1 cellular context compared by ENCODE assay signal in genomic region chr6:136226027-136226673, GRCh38.
A peak's percentile ranks its signal among the peaks of the same experiment; 100 is the strongest.
TF ChIP-seq lines count a peak whose summit lies in the region.

No MANE protein-coding gene starts in this region.

TF ChIP-seq in K562, 482 proteins besides CTCF, POLR2A, EP300 and RAD21 (continued from another document and continues in another):
- TF ChIP-seq THAP12 (CRISPR knock-in tag; IDR thresholded peaks at IDR 0.05) = no peak
- 0 out of 2 replicates have a peak, but pooled peaks have one; percentile 5 for TF ChIP-seq HCFC1 (IDR thresholded peaks at IDR 0.05; ENCODE audit: low read depth, low read length)
- no peak for TF ChIP-seq ZKSCAN1 (IDR thresholded peaks at IDR 0.05; ENCODE audit: low read depth, low read length)
- no peak for TF ChIP-seq BRD4 (IDR thresholded peaks at IDR 0.05)
- no peak; the same call in 1 of the 2 replicates for TF ChIP-seq CC2D1A (IDR thresholded peaks at IDR 0.05)
- TF ChIP-seq ZNF766 (CRISPR knock-in tag; conservative IDR thresholded peaks at IDR 0.05) = no peak
- no peak for TF ChIP-seq KHSRP (IDR thresholded peaks at IDR 0.05)
- TF ChIP-seq PHF8 (IDR thresholded peaks at IDR 0.05; ENCODE audit: borderline replicate concordance, low read length) = no peak
- TF ChIP-seq ARID4B (CRISPR knock-in tag; IDR thresholded peaks at IDR 0.05) = no peak
- TF ChIP-seq MED1 (CRISPR knock-in tag; IDR thresholded peaks at IDR 0.05; ENCODE audit: borderline replicate concordance) = no peak
- no peak for TF ChIP-seq ZNF184 (CRISPR knock-in tag; IDR thresholded peaks at IDR 0.05)
- no peak for TF ChIP-seq ZNF197 (CRISPR knock-in tag; IDR thresholded peaks at IDR 0.05; ENCODE audit: low read depth)
- TF ChIP-seq SP2 (IDR thresholded peaks at IDR 0.05; ENCODE audit: extremely low read depth, low read depth, low read length, poor library complexity, severe bottlenecking) = no peak
- no peak for TF ChIP-seq XRCC5 (IDR thresholded peaks at IDR 0.05; ENCODE audit: low read depth, low read length)
- TF ChIP-seq LEF1 (IDR thresholded peaks at IDR 0.05) = no peak
- no peak for TF ChIP-seq ZNF12 (CRISPR knock-in tag; IDR thresholded peaks at IDR 0.05)
- TF ChIP-seq ZBTB26 (CRISPR knock-in tag; IDR thresholded peaks at IDR 0.05) = no peak
- no peak for TF ChIP-seq BRF2 (IDR thresholded peaks at IDR 0.05; ENCODE audit: borderline replicate concordance, insufficient read depth, insufficient read length)
- TF ChIP-seq ATF6 (CRISPR knock-in tag; IDR thresholded peaks at IDR 0.05) = peak; percentile 45; the same call in 1 of the 2 replicates
- no peak for TF ChIP-seq PRMT5 (CRISPR knock-in tag; IDR thresholded peaks at IDR 0.05)
- 0 out of 2 replicates have a peak, but pooled peaks have one; percentile 13 for TF ChIP-seq RB1 (IDR thresholded peaks at IDR 0.05; ENCODE audit: low read depth)
- peak in 1 of 2 experiments; percentile 26; a peak in 1 of 4 replicates for TF ChIP-seq TRIM24 (IDR thresholded peaks at IDR 0.05)
- TF ChIP-seq ZNF696 (CRISPR knock-in tag; conservative IDR thresholded peaks at IDR 0.05) = no peak
- TF ChIP-seq PTRF (tag; IDR thresholded peaks at IDR 0.05) = no peak
- no peak for TF ChIP-seq TGIF2 (CRISPR knock-in tag; IDR thresholded peaks at IDR 0.05)
- no peak for TF ChIP-seq NCOA1 (IDR thresholded peaks at IDR 0.05; ENCODE audit: low read depth)
- TF ChIP-seq ZNF436 (CRISPR knock-in tag; IDR thresholded peaks at IDR 0.05) = no peak
- TF ChIP-seq NKRF (IDR thresholded peaks at IDR 0.05; ENCODE audit: borderline replicate concordance) = no peak
- no peak for TF ChIP-seq SRSF3 (IDR thresholded peaks at IDR 0.05; ENCODE audit: insufficient read depth, low read length)
- TF ChIP-seq ZBTB17 (CRISPR knock-in tag; IDR thresholded peaks at IDR 0.05) = no peak
- no peak for TF ChIP-seq TCFL5 (CRISPR knock-in tag; conservative IDR thresholded peaks at IDR 0.05)
- TF ChIP-seq RFX5 (IDR thresholded peaks at IDR 0.05; ENCODE audit: low read depth, low read length) = no peak
- TF ChIP-seq CCNT2 (IDR thresholded peaks at IDR 0.05; ENCODE audit: borderline replicate concordance, extremely low read depth, insufficient read length, low read depth, low read length) = no peak
- no peak for TF ChIP-seq JUN (IDR thresholded peaks at IDR 0.05; ENCODE audit: borderline replicate concordance, low read depth, low read length)
- no peak for TF ChIP-seq JUN (CRISPR knock-in tag; IDR thresholded peaks at IDR 0.05; ENCODE audit: borderline replicate concordance)
- 0 out of 2 replicates have a peak, but pooled peaks have one; percentile 53 for TF ChIP-seq SMAD3 (CRISPR knock-in tag; conservative IDR thresholded peaks at IDR 0.05)
- TF ChIP-seq DIDO1 (tag; IDR thresholded peaks at IDR 0.05; ENCODE audit: low read depth) = 0 out of 2 replicates have a peak, but pooled peaks have one; percentile 33
- no peak for TF ChIP-seq RBM17 (IDR thresholded peaks at IDR 0.05; ENCODE audit: borderline replicate concordance, low read depth, low read length)
- TF ChIP-seq ZNF140 (CRISPR knock-in tag; IDR thresholded peaks at IDR 0.05) = no peak
- no peak for TF ChIP-seq TEAD1 (CRISPR knock-in tag; IDR thresholded peaks at IDR 0.05)
- TF ChIP-seq BRCA1 (IDR thresholded peaks at IDR 0.05) = no peak
- no peak for TF ChIP-seq BRCA1 (CRISPR knock-in tag; IDR thresholded peaks at IDR 0.05)
- TF ChIP-seq ZC3H4 (CRISPR knock-in tag; IDR thresholded peaks at IDR 0.05; ENCODE audit: borderline replicate concordance) = no peak
- no peak for TF ChIP-seq ZNF407 (IDR thresholded peaks at IDR 0.05; ENCODE audit: low read depth)
- no peak for TF ChIP-seq TCF7L2 (IDR thresholded peaks at IDR 0.05; ENCODE audit: low read depth, low read length)
- TF ChIP-seq PCBP2 (IDR thresholded peaks at IDR 0.05; ENCODE audit: low read depth, low read length, poor library complexity, severe bottlenecking) = no peak
